In genomic region chr10:121926157-121926556, GRCh38 we compare ENCODE assay signal across 1 cellular context.
TF ChIP-seq lines count a peak whose summit lies in the region.

No MANE protein-coding gene starts in this region.

TF ChIP-seq in IMR-90, 13 proteins besides CTCF, POLR2A, EP300 and RAD21 (continued from another document):
- no peak for TF ChIP-seq BHLHE40 (IDR thresholded peaks at IDR 0.05; ENCODE audit: low read depth, low read length)
- TF ChIP-seq ELK1 (IDR thresholded peaks at IDR 0.05; ENCODE audit: borderline replicate concordance, low read depth, low read length): no peak
TF ChIP-seq in IMR-90: peak in this region for 0.
